ENCODE assay signal across 9 cellular contexts in the genomic region with DNA sequence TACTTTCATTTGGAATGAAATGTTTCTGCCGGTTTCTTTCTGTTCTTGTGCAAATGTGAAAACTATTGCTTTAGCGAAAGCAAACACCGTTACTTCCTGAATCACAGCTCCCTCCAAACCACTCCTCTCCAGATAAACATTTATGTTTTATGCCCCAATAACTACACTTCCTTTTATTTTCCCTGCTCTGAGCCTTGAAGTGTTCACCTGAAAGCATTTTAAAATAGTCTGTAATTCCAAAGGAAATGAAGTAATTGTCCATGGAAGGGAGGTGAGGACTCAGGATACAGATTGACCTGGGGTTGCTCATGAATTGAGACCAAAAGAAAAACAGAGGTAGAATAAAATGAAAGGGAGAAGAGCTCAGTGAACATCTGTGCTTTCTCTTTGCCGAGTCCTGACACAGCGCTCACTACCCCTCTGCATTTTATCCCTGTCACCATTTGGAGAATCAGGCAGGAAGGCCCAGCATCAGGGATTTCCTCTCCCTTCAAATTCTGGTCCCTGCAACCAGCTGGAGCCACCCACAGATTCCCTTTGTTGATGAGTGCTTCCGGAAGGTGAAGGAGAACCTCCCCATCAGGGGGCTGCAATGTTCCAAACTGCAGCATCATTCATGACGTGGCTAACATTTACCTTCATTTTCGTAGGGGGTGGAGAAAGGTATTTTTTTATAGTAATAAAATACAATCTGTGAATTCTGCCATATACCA.
A peak's percentile ranks its signal among the peaks of the same experiment; 100 is the strongest.
DNase-seq lines count a peak whose midpoint lies in the region; ATAC-seq and TF ChIP-seq lines count a peak whose summit lies in the region.
"Had no signal": no experiment of that assay in that cellular context is flagged by ENCODE, and none has a peak within 500 bp of the region (broad histone marks: within the 10 kb centered on the region; RNA-seq: fewer than 3 reads in every experiment).

No MANE protein-coding gene starts in this region.

- no peak for TF ChIP-seq POLR2A in adrenal gland (IDR thresholded peaks at IDR 0.05)

- H3K4me3 Mint-ChIP-seq in chondrocyte (ENCODE audit: unreplicated experiment): peak overlapping the region; percentile 21
- H3K4me3 Mint-ChIP-seq in nephron progenitor cell: no peak overlapping the region

- H3K36me3 Mint-ChIP-seq in chondrocyte (ENCODE audit: low read depth) (peaks cover 11% of the 10 kb centered on the region), nephron progenitor cell (ENCODE audit: low read depth) (no peaks in the 10 kb centered on the region)

- H3K9me3 Mint-ChIP-seq in chondrocyte (ENCODE audit: low read depth) (no peaks in the 10 kb centered on the region), nephron progenitor cell (no peaks in the 10 kb centered on the region)

- H3K4me1 ChIP-seq in adrenal gland (replicated peaks in 1 of 2): peaks cover 0 to 6% of the 10 kb centered on the region in 2 donors

- H3K4me3 ChIP-seq in adrenal gland: no peak overlapping the region

- intact Hi-C loops in adrenal gland (cut with DNase I): no loop called here

- H3K27me3 ChIP-seq in adrenal gland: no peaks in the 10 kb centered on the region

- no peak overlapping the region for H3K27ac ChIP-seq in adrenal gland
- H3K27ac ChIP-seq: KMS-11 had no signal

- H3K27me3 Mint-ChIP-seq in chondrocyte (ENCODE audit: low read depth) (no peaks in the 10 kb centered on the region), nephron progenitor cell (ENCODE audit: low read depth, poor library complexity) (no peaks in the 10 kb centered on the region)

- no peak for ATAC-seq in GM21526 (IDR thresholded peaks at IDR 0.05; ENCODE audit: low FRiP score, unreplicated experiment)

- H3K27ac Mint-ChIP-seq in chondrocyte (ENCODE audit: unreplicated experiment): peak overlapping the region; percentile 94
- peak overlapping the region; percentile 82 for H3K27ac Mint-ChIP-seq in nephron progenitor cell

- 50 to 59% (median 55%) methylated on average over 8 of the region's 8 CpGs for WGBS in adrenal gland, 4 donors

- DNase-seq in COR-L47 (lab: John Stamatoyannopoulos, UW) (peak; percentile 75), NCI-H1436 (lab: John Stamatoyannopoulos, UW) (peak; percentile 42), chondrocyte (ENCODE audit: low spot score) (no peak), nephron progenitor cell (no peak), NOMO-1 treated with DMSO at 0.1 percent for 48 hours (lab: John Stamatoyannopoulos, UW; ENCODE audit: unreplicated experiment) (no peak), LoVo (ENCODE audit: low spot score) (no peak), adrenal gland (no peak)

- H3K9me3 ChIP-seq in adrenal gland (replicated peaks in 1 of 3): no peaks in the 10 kb centered on the region

- H3K36me3 ChIP-seq in adrenal gland (replicated peaks in 1 of 2): no peaks in the 10 kb centered on the region

- H3K4me1 Mint-ChIP-seq in chondrocyte (ENCODE audit: low read depth) (peaks cover 76% of the 10 kb centered on the region), nephron progenitor cell (peaks cover 28% of the 10 kb centered on the region)

- no peak for TF ChIP-seq CTCF in chondrocyte (IDR thresholded peaks at IDR 0.05)
- TF ChIP-seq CTCF in nephron progenitor cell (IDR thresholded peaks at IDR 0.05): no peak
- TF ChIP-seq CTCF in adrenal gland (IDR thresholded peaks at IDR 0.05): no peak

Comparison
In these comparisons a context has a peak if more than half of its experiments do, and no peak if none do; other contexts are left out.
1. DNase-seq: peak in COR-L47 (single experiment) and NCI-H1436 (single experiment); none in chondrocyte (single experiment), nephron progenitor cell (single experiment), NOMO-1 treated with DMSO at 0.1 percent for 48 hours (single experiment), LoVo (single experiment) and adrenal gland (0 of 7).